In genomic region chr16:67396775-67397450, GRCh38 we compare ENCODE assay signal across 1 cellular context.
TF ChIP-seq lines count a peak whose summit lies in the region.

No MANE protein-coding gene starts in this region.

TF ChIP-seq in HepG2, 621 proteins besides CTCF, POLR2A, EP300 and RAD21:
- TF ChIP-seq IKZF1 (IDR thresholded peaks at IDR 0.05) (no peak), ZNF563 (CRISPR knock-in tag; IDR thresholded peaks at IDR 0.05) (no peak), BCL3 (CRISPR knock-in tag; IDR thresholded peaks at IDR 0.05) (0 out of 2 replicates have a peak, but pooled peaks have one; percentile 12), NR2C2 (CRISPR knock-in tag; IDR thresholded peaks at IDR 0.05; ENCODE audit: borderline replicate concordance) (peak; percentile 17; the same call in 1 of the 2 replicates), ZNF891 (CRISPR knock-in tag; IDR thresholded peaks at IDR 0.05) (peak; percentile 8; the same call in 1 of the 2 replicates), ZNF639 (CRISPR knock-in tag; conservative IDR thresholded peaks at IDR 0.05) (no peak), MTF1 (CRISPR knock-in tag; IDR thresholded peaks at IDR 0.05) (no peak), PRMT3 (CRISPR knock-in tag; IDR thresholded peaks at IDR 0.05; ENCODE audit: borderline replicate concordance, low read depth) (no peak), ZNF775 (CRISPR knock-in tag; IDR thresholded peaks at IDR 0.05; ENCODE audit: borderline replicate concordance) (no peak), NFKB2 (CRISPR knock-in tag; IDR thresholded peaks at IDR 0.05; ENCODE audit: borderline replicate concordance) (0 out of 2 replicates have a peak, but pooled peaks have one; percentile 7), PLRG1 (conservative IDR thresholded peaks at IDR 0.05) (no peak), ZBTB34 (CRISPR knock-in tag; IDR thresholded peaks at IDR 0.05) (no peak), PATZ1 (CRISPR knock-in tag; IDR thresholded peaks at IDR 0.05) (peak; percentile 39; the same call in 1 of the 2 replicates), MXD1 (CRISPR knock-in tag; IDR thresholded peaks at IDR 0.05) (0 out of 2 replicates have a peak, but pooled peaks have one; percentile 24), RCOR2 (CRISPR knock-in tag; IDR thresholded peaks at IDR 0.05) (no peak), ZNF660 (CRISPR knock-in tag; IDR thresholded peaks at IDR 0.05; ENCODE audit: borderline replicate concordance, low read depth) (no peak), ZZZ3 (CRISPR knock-in tag; IDR thresholded peaks at IDR 0.05; ENCODE audit: borderline replicate concordance) (no peak), TEAD2 (CRISPR knock-in tag; IDR thresholded peaks at IDR 0.05) (no peak)
